ENCODE assay signal across 10 cellular contexts in the genomic region with DNA sequence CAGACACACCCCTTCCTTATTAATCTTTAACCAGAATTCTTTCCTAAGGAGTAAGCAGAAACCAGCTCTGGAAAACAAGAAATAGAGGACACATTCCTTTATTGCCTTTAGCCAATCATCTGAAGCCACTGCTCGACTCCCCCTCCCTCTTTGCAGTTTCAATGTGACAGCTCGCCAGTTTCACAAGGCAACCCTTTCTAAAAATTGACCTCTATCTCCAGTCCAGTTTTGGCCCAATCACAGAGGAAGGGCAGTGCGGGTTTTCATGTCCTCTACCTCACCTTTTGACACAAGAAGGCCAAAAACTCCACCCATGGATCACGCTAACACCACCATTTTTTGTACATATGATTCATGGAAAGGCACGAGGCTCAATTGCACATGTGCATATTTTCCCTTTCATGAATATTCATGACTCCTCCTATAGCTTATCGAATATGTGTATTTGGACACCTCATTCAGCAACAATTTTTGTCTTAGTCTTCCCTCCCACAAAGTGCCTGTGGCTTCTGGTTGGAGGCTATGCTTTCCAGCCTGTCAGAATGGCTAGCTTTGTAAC. TPM values are rescaled to one million over a fixed set of nuclear protein-coding genes. Genes with fewer than 3 reads are reported as not detected.
DNase-seq lines count a peak whose midpoint lies in the region; ATAC-seq and TF ChIP-seq lines count a peak whose summit lies in the region.
"Had no signal": no experiment of that assay in that cellular context is flagged by ENCODE, and none has a peak within 500 bp of the region (broad histone marks: within the 10 kb centered on the region; RNA-seq: fewer than 3 reads in every experiment).

No MANE protein-coding gene starts in this region.

- peak; percentile 74 for ATAC-seq in Right ventricle myocardium inferior

- peak overlapping the region; percentile 20; the same call in 1 of the 2 replicates for H3K4me3 ChIP-seq in WI38 (ENCODE audit: low read depth, low read length)
- H3K4me3 ChIP-seq: BLaER1 treated with 17β-estradiol and CSF1 and Interleukin-3, amounts not matched to agents 10 nM and 100 nM had no signal

- intact Hi-C loops in Right ventricle myocardium inferior (cut with DNase I) (no loop called here), cardiac septum (cut with DNase I) (loop anchor here (5.0 kb wide), 1 partner anchor 75 kb away; no protein-coding TSS in a partner anchor)

- DNase-seq in Right ventricle myocardium inferior (ENCODE audit: missing footprints): no peak
- DNase-seq in cardiac septum (ENCODE audit: low spot score): no peak
- peak; percentile 62 for DNase-seq in hepatic stellate cell (ENCODE audit: low spot score)
- DNase-seq in stromal cell of bone marrow (ENCODE audit: low read depth): peak; percentile 96
- DNase-seq in NCI-H2081 treated with DMSO at 0.1 percent for 48 hours (lab: John Stamatoyannopoulos, UW): no peak
- DNase-seq in mesenteric fat pad (ENCODE audit: low spot score): no peak
- no peak for DNase-seq in HUDEP-2 (lab: John Stamatoyannopoulos, UW; ENCODE audit: unreplicated experiment in 76 of 76)

- TF ChIP-seq CTCF in WI38 (IDR thresholded peaks at IDR 0.05; ENCODE audit: low read depth, low read length): no peak

RNA-seq across cellular contexts. Expression of a gene that starts 24.3 kb away (rescaled TPM):
- total RNA-seq in Right ventricle myocardium inferior (7.0 TPM), cardiac septum (6.8 TPM), mesenteric fat pad (24.2 TPM)

RNA-seq across cellular contexts. Expression of a gene that starts 25.7 kb away (rescaled TPM):
- total RNA-seq in Right ventricle myocardium inferior (not detected), cardiac septum (0.81 TPM), mesenteric fat pad (not detected)
- total RNA-seq: activated CD8-positive, alpha-beta memory T cell treated with anti-CD3 and anti-CD28 coated beads for 36 hours had no signal

RNA-seq across cellular contexts. Expression of a gene that starts 40.3 kb away (rescaled TPM):
- total RNA-seq in Right ventricle myocardium inferior (36.0 TPM), cardiac septum (9.8 TPM), mesenteric fat pad (14.5 TPM)

RNA-seq across cellular contexts. Expression of a gene that starts 50.3 kb away (rescaled TPM):
- total RNA-seq in Right ventricle myocardium inferior (4.2 TPM), cardiac septum (4.3 TPM), mesenteric fat pad (3.8 TPM)

Comparison
In these comparisons a context has a peak if more than half of its experiments do, and no peak if none do; other contexts are left out.
1. DNase-seq: peak in hepatic stellate cell (single experiment) and stromal cell of bone marrow (single experiment); none in Right ventricle myocardium inferior (single experiment), cardiac septum (single experiment), NCI-H2081 treated with DMSO at 0.1 percent for 48 hours (single experiment), mesenteric fat pad (single experiment) and HUDEP-2 (0 of 76).